Comparison of ENCODE assay signal across 8 cellular contexts in the genomic region with DNA sequence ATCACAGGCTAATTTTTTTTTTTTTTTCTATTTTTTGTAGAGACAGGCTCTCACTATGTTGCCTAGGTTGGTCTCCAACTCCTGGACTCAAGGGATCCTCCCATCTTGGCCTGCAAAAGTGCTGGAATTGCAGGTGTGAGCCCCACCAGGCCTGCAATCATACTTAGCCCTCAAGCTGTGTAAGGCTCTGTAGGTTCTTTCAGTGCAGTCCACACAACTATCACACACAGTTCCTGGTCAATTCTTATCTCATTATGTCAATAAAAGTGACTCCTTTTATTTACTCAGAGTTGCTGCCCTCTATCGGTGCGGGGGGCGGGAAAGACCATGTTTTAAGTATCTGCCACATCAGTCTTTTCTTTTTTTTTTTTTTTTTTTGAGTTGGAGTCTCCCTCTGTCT. TPM values are rescaled to one million over a fixed set of nuclear protein-coding genes. Genes with fewer than 3 reads are reported as not detected.
DNase-seq lines count a peak whose midpoint lies in the region; ATAC-seq and TF ChIP-seq lines count a peak whose summit lies in the region.

No MANE protein-coding gene starts in this region.

- no peaks in the 10 kb centered on the region for H3K36me3 Mint-ChIP-seq in GM23338 (ENCODE audit: low read depth)

- H3K27ac ChIP-seq in AG04450 (ENCODE audit: low read depth, low read length) (no peak overlapping the region), GM23338 (ENCODE audit: low read depth) (peak overlapping the region; percentile 99), Peyer's patch (no peak overlapping the region), transverse colon (no peak overlapping the region)

- peaks cover 37% of the 10 kb centered on the region for H3K4me1 Mint-ChIP-seq in GM23338

- H3K27me3 Mint-ChIP-seq in GM23338 (ENCODE audit: insufficient read depth, low read depth, poor library complexity), result peaks cover 16% of the 10 kb centered on the region

- in situ Hi-C loops in transverse colon (cut with MboI; ENCODE audit: low pct_ligation_motif_present in 1 of 4, low pct_unique_long_range_greater_than_20kb in 1 of 4, low sequenced_read_pairs in 3 of 4), result loop anchor here in 1 of 4 donors (5.0 kb wide), 1 partner anchor 110 kb away; no protein-coding TSS in a partner anchor

- H3K4me3 Mint-ChIP-seq in GM23338, result peak overlapping the region; percentile 44; the same call in 1 of the 3 replicates

- no peaks in the 10 kb centered on the region for H4K20me1 ChIP-seq in GM23338 (replicated peaks; ENCODE audit: insufficient read depth)

- TF ChIP-seq POLR2A in Peyer's patch (IDR thresholded peaks at IDR 0.05), result no peak
- TF ChIP-seq POLR2A in transverse colon (IDR thresholded peaks at IDR 0.05), result no peak

- H3K27me3 ChIP-seq in AG04450 (ENCODE audit: control insufficient read depth, insufficient read depth, low read length) (no peaks in the 10 kb centered on the region), GM23338 (ENCODE audit: insufficient read depth) (no peaks in the 10 kb centered on the region), Peyer's patch (no peaks in the 10 kb centered on the region), transverse colon (no peaks in the 10 kb centered on the region)

- ATAC-seq in GM23338 (peak; percentile 12), GM19324 (IDR thresholded peaks at IDR 0.05; ENCODE audit: low FRiP score, unreplicated experiment) (no peak), GM18868 (IDR thresholded peaks at IDR 0.05; ENCODE audit: unreplicated experiment) (no peak)

- POLR2A ChIA-PET in AG04450 (lab: Yijun Ruan, JAX), result no interaction called here

- H3K36me3 ChIP-seq in GM23338 (ENCODE audit: insufficient read depth) (no peaks in the 10 kb centered on the region), Peyer's patch (no peaks in the 10 kb centered on the region), transverse colon (no peaks in the 10 kb centered on the region)

- H3K9me3 Mint-ChIP-seq in GM23338, result no peaks in the 10 kb centered on the region

- CTCF ChIA-PET in AG04450 (lab: Charles Lee), result interaction anchor here (0.6 to 2.4 kb wide), 7 partner anchors 21 to 1226 kb away, joined by 3 to 8 read pairs (median 4); no protein-coding TSS in a partner anchor

- no peaks in the 10 kb centered on the region for H3K9me2 ChIP-seq in GM23338 (ENCODE audit: insufficient read depth)

- H3K27ac Mint-ChIP-seq in GM23338, result peak overlapping the region; percentile 95

- no peak for TF ChIP-seq EP300 in transverse colon (IDR thresholded peaks at IDR 0.05; ENCODE audit: low read depth)

- H3K4me2 ChIP-seq in GM23338, result no peak overlapping the region

- no peak overlapping the region for H2AFZ ChIP-seq in GM23338

- intact Hi-C loops in transverse colon (cut with DNase I; ENCODE audit: low total_unique reads), result no loop called here

- 30% methylated on average over 3 of the region's 3 CpGs; no CpG with 5 or more reads in 1 of the 2 donors for WGBS in transverse colon (ENCODE audit: low coverage in 1 of 2), 2 donors

- H3K4me3 ChIP-seq in AG04450 (ENCODE audit: low read depth, low read length) (no peak overlapping the region), GM23338 (no peak overlapping the region), Peyer's patch (no peak overlapping the region), foreskin fibroblast (ENCODE audit: low read depth in 1 of 2, low read length in 2 of 2) (no peak overlapping the region), transverse colon (no peak overlapping the region)

- DNase-seq in AG04450 (ENCODE audit: low read depth, low spot score) (no peak), GM23338 (ENCODE audit: low spot score) (peak; percentile 85), Peyer's patch (peak in 2 of 3 donors; percentile 65), foreskin fibroblast (peak; percentile 35 to 70), transverse colon (peak; percentile 33), hypothalamus (lab: John Stamatoyannopoulos, UW) (no peak)

- H3K9me3 ChIP-seq in AG04450 (ENCODE audit: control insufficient read depth, insufficient read depth, low read length), result no peaks in the 10 kb centered on the region
- H3K9me3 ChIP-seq in Peyer's patch, result no peaks in the 10 kb centered on the region
- no peaks in the 10 kb centered on the region for H3K9me3 ChIP-seq in transverse colon

- TF ChIP-seq CTCF in AG04450 (IDR thresholded peaks at IDR 0.05; ENCODE audit: low read depth, low read length) (peak; percentile 58), GM23338 (conservative IDR thresholded peaks at IDR 0.05; ENCODE audit: low read depth in 2 of 2) (peak; percentile 65 to 69), Peyer's patch (IDR thresholded peaks at IDR 0.05) (peak in 4 of 6 experiments; percentile 14 to 59 (median 51)), foreskin fibroblast (IDR thresholded peaks at IDR 0.05; ENCODE audit: low read depth, low read length) (peak; percentile 38), transverse colon (IDR thresholded peaks at IDR 0.05) (peak in 4 of 5 experiments; percentile 21 to 36 (median 24))

- H3K4me1 ChIP-seq in GM23338 (ENCODE audit: insufficient read depth) (peaks cover 15% of the 10 kb centered on the region), Peyer's patch (peaks cover 0 to 6% (median 0%) of the 10 kb centered on the region in 4 donors), transverse colon (peaks cover 0 to 7% (median 0%) of the 10 kb centered on the region in 4 donors)

- peaks cover 15% of the 10 kb centered on the region for H3F3A ChIP-seq in GM23338 (replicated peaks; ENCODE audit: low read depth)

- no peaks in the 10 kb centered on the region for H3K79me2 ChIP-seq in GM23338 (replicated peaks; ENCODE audit: insufficient read depth)

TF ChIP-seq in GM23338, 12 proteins besides CTCF, POLR2A, EP300 and RAD21:
- TF ChIP-seq, protein P1, sequence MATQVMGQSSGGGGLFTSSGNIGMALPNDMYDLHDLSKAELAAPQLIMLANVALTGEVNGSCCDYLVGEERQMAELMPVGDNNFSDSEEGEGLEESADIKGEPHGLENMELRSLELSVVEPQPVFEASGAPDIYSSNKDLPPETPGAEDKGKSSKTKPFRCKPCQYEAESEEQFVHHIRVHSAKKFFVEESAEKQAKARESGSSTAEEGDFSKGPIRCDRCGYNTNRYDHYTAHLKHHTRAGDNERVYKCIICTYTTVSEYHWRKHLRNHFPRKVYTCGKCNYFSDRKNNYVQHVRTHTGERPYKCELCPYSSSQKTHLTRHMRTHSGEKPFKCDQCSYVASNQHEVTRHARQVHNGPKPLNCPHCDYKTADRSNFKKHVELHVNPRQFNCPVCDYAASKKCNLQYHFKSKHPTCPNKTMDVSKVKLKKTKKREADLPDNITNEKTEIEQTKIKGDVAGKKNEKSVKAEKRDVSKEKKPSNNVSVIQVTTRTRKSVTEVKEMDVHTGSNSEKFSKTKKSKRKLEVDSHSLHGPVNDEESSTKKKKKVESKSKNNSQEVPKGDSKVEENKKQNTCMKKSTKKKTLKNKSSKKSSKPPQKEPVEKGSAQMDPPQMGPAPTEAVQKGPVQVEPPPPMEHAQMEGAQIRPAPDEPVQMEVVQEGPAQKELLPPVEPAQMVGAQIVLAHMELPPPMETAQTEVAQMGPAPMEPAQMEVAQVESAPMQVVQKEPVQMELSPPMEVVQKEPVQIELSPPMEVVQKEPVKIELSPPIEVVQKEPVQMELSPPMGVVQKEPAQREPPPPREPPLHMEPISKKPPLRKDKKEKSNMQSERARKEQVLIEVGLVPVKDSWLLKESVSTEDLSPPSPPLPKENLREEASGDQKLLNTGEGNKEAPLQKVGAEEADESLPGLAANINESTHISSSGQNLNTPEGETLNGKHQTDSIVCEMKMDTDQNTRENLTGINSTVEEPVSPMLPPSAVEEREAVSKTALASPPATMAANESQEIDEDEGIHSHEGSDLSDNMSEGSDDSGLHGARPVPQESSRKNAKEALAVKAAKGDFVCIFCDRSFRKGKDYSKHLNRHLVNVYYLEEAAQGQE (IDR thresholded peaks at IDR 0.05; ENCODE audit: unreplicated experiment), result no peak
- TF ChIP-seq ZNF331 (CRISPR knock-in tag; IDR thresholded peaks at IDR 0.05; ENCODE audit: low read depth) (no peak), STAT1 (IDR thresholded peaks at IDR 0.05; ENCODE audit: unreplicated experiment) (no peak), EZH2phosphoT487 (IDR thresholded peaks at IDR 0.05; ENCODE audit: unreplicated experiment) (no peak), ZNF114 (CRISPR knock-in tag; IDR thresholded peaks at IDR 0.05) (no peak), EZH2 (IDR thresholded peaks at IDR 0.05; ENCODE audit: low read depth, unreplicated experiment) (no peak), JUNB (IDR thresholded peaks at IDR 0.05; ENCODE audit: unreplicated experiment) (no peak), NANOG (IDR thresholded peaks at IDR 0.05; ENCODE audit: borderline replicate concordance) (no peak)
- TF ChIP-seq, protein P2, sequence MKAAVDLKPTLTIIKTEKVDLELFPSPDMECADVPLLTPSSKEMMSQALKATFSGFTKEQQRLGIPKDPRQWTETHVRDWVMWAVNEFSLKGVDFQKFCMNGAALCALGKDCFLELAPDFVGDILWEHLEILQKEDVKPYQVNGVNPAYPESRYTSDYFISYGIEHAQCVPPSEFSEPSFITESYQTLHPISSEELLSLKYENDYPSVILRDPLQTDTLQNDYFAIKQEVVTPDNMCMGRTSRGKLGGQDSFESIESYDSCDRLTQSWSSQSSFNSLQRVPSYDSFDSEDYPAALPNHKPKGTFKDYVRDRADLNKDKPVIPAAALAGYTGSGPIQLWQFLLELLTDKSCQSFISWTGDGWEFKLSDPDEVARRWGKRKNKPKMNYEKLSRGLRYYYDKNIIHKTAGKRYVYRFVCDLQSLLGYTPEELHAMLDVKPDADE (IDR thresholded peaks at IDR 0.05), result no peak

RNA-seq across cellular contexts. Expression of gene SLC2A3, which starts 29.0 kb away (rescaled TPM):
- 57.7 and 58.5 TPM in 2 replicates for polyA plus RNA-seq in AG04450 (2011; rRNA removed)
- 79.7 and 120 TPM in 2 replicates for polyA minus RNA-seq in AG04450 (2011; rRNA and poly(A)+ RNA removed)
- total RNA-seq in GM23338 (2014; rRNA removed; shearing (Covaris generic)), result 388 and 451 TPM in 2 replicates
- 199 and 208 TPM in 2 replicates for polyA plus RNA-seq in GM23338 (2016; fragmentation: Nextera tagmentation; extraction: Ambion mirVana)
- 10 to 100 TPM in 2 of 4 donors, 1 to 10 TPM in 2; 1.9 to 69.3 (median 11.2) TPM for total RNA-seq in Peyer's patch
- 10 to 100 TPM in 1 of 4 donors, 1 to 10 TPM in 2, under 1 TPM in 1; 0.80 to 10.2 (median 8.1) TPM for total RNA-seq in transverse colon

RNA-seq across cellular contexts. Expression of gene SLC2A14, which starts 34.3 kb away (rescaled TPM):
- polyA plus RNA-seq in AG04450 (2011; rRNA removed), result 0.12 and 0.17 TPM in 2 replicates
- polyA minus RNA-seq in AG04450 (2011; rRNA and poly(A)+ RNA removed), result 0.23 and 0.26 TPM in 2 replicates
- total RNA-seq in GM23338 (2014; rRNA removed; shearing (Covaris generic)), result 26.1 and 31.5 TPM in 2 replicates
- polyA plus RNA-seq in GM23338 (2016; fragmentation: Nextera tagmentation; extraction: Ambion mirVana), result 6.7 and 6.8 TPM in 2 replicates
- 1 to 10 TPM in 1 of 4 donors, under 1 TPM in 1, not detected in 2; 0.57 to 1.1 TPM for total RNA-seq in Peyer's patch
- under 1 TPM in 2 of 4 donors, not detected in 2; 0.48 to 0.96 TPM for total RNA-seq in transverse colon

Comparison
In these comparisons a context has a peak if more than half of its experiments do, and no peak if none do; other contexts are left out.
1. DNase-seq: peak in GM23338 (single experiment), Peyer's patch (2 of 3), foreskin fibroblast (2 of 2) and transverse colon (single experiment); none in AG04450 (single experiment) and hypothalamus (0 of 51).
2. RNA of gene SLC2A14, which starts 34.3 kb away (total RNA-seq): 26.1 to 31.5 TPM in GM23338; 0.57 to 1.1 TPM in Peyer's patch and 0.48 to 0.96 TPM in transverse colon; every median in the first group is over 10 times any median in the second.
3. Peak in every context shown above with its lines, with median percentiles within 50 percentile points of each other: CTCF ChIP-seq.